9 cellular contexts compared by ENCODE assay signal in the genomic region with DNA sequence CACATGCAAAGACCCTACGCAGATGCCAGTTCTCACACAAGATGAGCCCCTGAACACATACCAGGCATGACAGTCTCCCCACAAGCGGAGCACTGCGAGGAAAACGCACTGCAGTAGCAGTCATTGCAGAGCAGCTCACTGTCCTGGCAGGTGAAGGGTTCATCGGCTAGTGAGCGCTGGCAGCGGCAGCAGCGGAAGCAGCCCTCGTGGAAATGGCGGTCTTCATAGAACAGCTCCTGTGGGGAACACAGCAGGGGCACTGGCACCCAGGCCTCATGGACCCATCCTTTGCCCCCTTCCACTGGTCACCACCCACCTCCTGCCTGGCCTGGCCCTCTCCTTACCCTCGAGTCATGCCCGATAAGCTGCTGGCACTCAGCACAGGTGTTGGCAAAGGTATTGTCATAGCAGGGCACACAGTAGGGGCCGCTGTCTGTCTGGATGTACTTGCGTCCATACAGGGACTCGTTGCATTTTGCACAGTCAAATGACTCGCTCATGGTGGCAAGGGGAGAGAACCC. TPM values are rescaled to one million over a fixed set of nuclear protein-coding genes. Genes with fewer than 3 reads are reported as not detected.
DNase-seq lines count a peak whose midpoint lies in the region; TF ChIP-seq lines count a peak whose summit lies in the region.
"Had no signal": no experiment of that assay in that cellular context is flagged by ENCODE, and none has a peak within 500 bp of the region (broad histone marks: within the 10 kb centered on the region; RNA-seq: fewer than 3 reads in every experiment).

No MANE protein-coding gene starts in this region.

- H3K27ac ChIP-seq in breast epithelium (peak overlapping the region; percentile 90 to 95), muscle layer of duodenum (ENCODE audit: low read length) (peak overlapping the region; percentile 95)

- peak overlapping the region in 2 of 3 donors; percentile 6 to 46 for H3K4me3 ChIP-seq in breast epithelium
- H3K4me3 ChIP-seq in muscle layer of duodenum (ENCODE audit: low read depth in 1 of 2, low read length in 2 of 2): peak overlapping the region in 1 of 2 donors; percentile 10

- peaks cover 6% of the 10 kb centered on the region for H3K36me3 Mint-ChIP-seq in activated naive CD4-positive, alpha-beta T cell treated with anti-CD3 and anti-CD28 coated beads for 36 hours (ENCODE audit: low read depth)
- no peaks in the 10 kb centered on the region for H3K36me3 Mint-ChIP-seq in type B pancreatic cell
- H3K36me3 Mint-ChIP-seq: naive B cell had no signal

- H3K9me3 ChIP-seq in breast epithelium (no peaks in the 10 kb centered on the region), muscle layer of duodenum (ENCODE audit: control insufficient read depth in 1 of 2, low read length in 2 of 2) (no peaks in the 10 kb centered on the region)

- TF ChIP-seq POLR2A in breast epithelium (IDR thresholded peaks at IDR 0.05): no peak

- H3K4me3 Mint-ChIP-seq in activated naive CD4-positive, alpha-beta T cell treated with anti-CD3 and anti-CD28 coated beads for 36 hours: no peak overlapping the region
- H3K4me3 Mint-ChIP-seq in type B pancreatic cell: peak overlapping the region; percentile 60

- H3K4me1 ChIP-seq in breast epithelium: peaks cover 13 to 33% of the 10 kb centered on the region in 2 donors
- H3K4me1 ChIP-seq in muscle layer of duodenum (ENCODE audit: control insufficient read depth in 1 of 2, insufficient read depth in 2 of 2, low read length in 2 of 2): peaks cover 34 to 70% of the 10 kb centered on the region in 2 donors

- no peak for TF ChIP-seq CTCF in breast epithelium (IDR thresholded peaks at IDR 0.05)
- TF ChIP-seq CTCF in type B pancreatic cell (conservative IDR thresholded peaks at IDR 0.05): no peak

- peak; percentile 49 for DNase-seq in activated naive CD4-positive, alpha-beta T cell treated with anti-CD3 and anti-CD28 coated beads for 36 hours
- DNase-seq in activated naive CD4-positive, alpha-beta T cell (lab: John Stamatoyannopoulos, UW): no peak
- DNase-seq in breast epithelium (ENCODE audit: low spot score in 2 of 2) (no peak), type B pancreatic cell (ENCODE audit: extremely low spot score, unreplicated experiment) (no peak), NCI-H2081 treated with DMSO at 0.1 percent for 48 hours (lab: John Stamatoyannopoulos, UW) (no peak), NCI-H510A (lab: John Stamatoyannopoulos, UW) (no peak), DMS79 treated with DMSO at 0.1 percent for 48 hours (lab: John Stamatoyannopoulos, UW) (no peak)
- DNase-seq: naive B cell had no signal

- peaks cover 44% of the 10 kb centered on the region for H3K4me1 Mint-ChIP-seq in activated naive CD4-positive, alpha-beta T cell treated with anti-CD3 and anti-CD28 coated beads for 36 hours (ENCODE audit: low read depth)
- peaks cover 32% of the 10 kb centered on the region for H3K4me1 Mint-ChIP-seq in type B pancreatic cell (ENCODE audit: unreplicated experiment)

- H3K27me3 ChIP-seq in breast epithelium (no peaks in the 10 kb centered on the region), muscle layer of duodenum (ENCODE audit: low read depth, low read length) (no peaks in the 10 kb centered on the region)

- intact Hi-C loops in activated naive CD4-positive, alpha-beta T cell treated with anti-CD3 and anti-CD28 coated beads for 36 hours (cut with micrococcal nuclease): loop anchor here (10.0 kb wide), 1 partner anchor 524 kb away; the partner anchor contains the start of gene ZC3H12A
- intact Hi-C loops in breast epithelium (cut with DNase I; ENCODE audit: low total_unique reads): no loop called here

- CTCF ChIA-PET in activated naive CD4-positive, alpha-beta T cell treated with anti-CD3 and anti-CD28 coated beads for 36 hours (lab: Charles Lee): interaction anchor here (1.1 to 2.9 kb wide), 2 partner anchors 8 to 9 kb away, joined by 4 to 15 read pairs; partner anchors contain the start of gene SF3A3

- H3K27me3 Mint-ChIP-seq in activated naive CD4-positive, alpha-beta T cell treated with anti-CD3 and anti-CD28 coated beads for 36 hours (ENCODE audit: low read depth): no peaks in the 10 kb centered on the region
- H3K27me3 Mint-ChIP-seq in type B pancreatic cell: no peaks in the 10 kb centered on the region

- peak overlapping the region; percentile 73 for H3K27ac Mint-ChIP-seq in activated naive CD4-positive, alpha-beta T cell treated with anti-CD3 and anti-CD28 coated beads for 36 hours
- peak overlapping the region; percentile 89 for H3K27ac Mint-ChIP-seq in type B pancreatic cell

- no peaks in the 10 kb centered on the region for H3K9me3 Mint-ChIP-seq in activated naive CD4-positive, alpha-beta T cell treated with anti-CD3 and anti-CD28 coated beads for 36 hours
- no peaks in the 10 kb centered on the region for H3K9me3 Mint-ChIP-seq in type B pancreatic cell
- H3K9me3 Mint-ChIP-seq: naive B cell had no signal

- H3K36me3 ChIP-seq in breast epithelium (no peaks in the 10 kb centered on the region), muscle layer of duodenum (ENCODE audit: control insufficient read depth in 1 of 2, insufficient read depth in 2 of 2, low read length in 2 of 2) (peaks cover 16 to 28% of the 10 kb centered on the region in 2 donors)

RNA-seq across cellular contexts. Expression of gene FHL3, which starts 6.3 kb away (rescaled TPM):
- total RNA-seq in activated naive CD4-positive, alpha-beta T cell treated with anti-CD3 and anti-CD28 coated beads for 36 hours: 10 to 100 TPM; 12.1 to 12.7 TPM
- total RNA-seq in breast epithelium: 10 to 100 TPM; 11.8 to 22.6 (median 21.4) TPM
- total RNA-seq in type B pancreatic cell (ENCODE audit: low replicate concordance): 7.0 and 25.1 TPM in 2 replicates

RNA-seq across cellular contexts. Expression of gene SF3A3, which starts 9.2 kb away (rescaled TPM):
- total RNA-seq in activated naive CD4-positive, alpha-beta T cell treated with anti-CD3 and anti-CD28 coated beads for 36 hours: 10 to 100 TPM; 88.2 to 89.9 TPM
- 10 to 100 TPM; 51.8 to 61.8 (median 54.4) TPM for total RNA-seq in breast epithelium
- total RNA-seq in type B pancreatic cell (ENCODE audit: low replicate concordance): 56.1 and 86.5 TPM in 2 replicates

RNA-seq across cellular contexts. Expression of gene UTP11, which starts 13.6 kb away (rescaled TPM):
- total RNA-seq in activated naive CD4-positive, alpha-beta T cell treated with anti-CD3 and anti-CD28 coated beads for 36 hours: 10 to 100 TPM; 49.7 to 49.8 TPM
- total RNA-seq in breast epithelium: 10 to 100 TPM; 22.6 to 29.2 (median 25.6) TPM
- total RNA-seq in type B pancreatic cell (ENCODE audit: low replicate concordance): 22.7 and 33.1 TPM in 2 replicates

RNA-seq across cellular contexts. Expression of gene POU3F1, which starts 47.6 kb away (rescaled TPM):
- not detected for total RNA-seq in activated naive CD4-positive, alpha-beta T cell treated with anti-CD3 and anti-CD28 coated beads for 36 hours
- total RNA-seq in breast epithelium (under 1 TPM in 1 of 3 donors, not detected in 2; 0.29 TPM), type B pancreatic cell (ENCODE audit: low replicate concordance) (0.69 and 2.8 TPM in 2 replicates)

RNA-seq across cellular contexts. Expression of gene INPP5B, which starts 52.1 kb away (rescaled TPM):
- total RNA-seq in activated naive CD4-positive, alpha-beta T cell treated with anti-CD3 and anti-CD28 coated beads for 36 hours: 10 to 100 TPM; 30.4 to 31.2 TPM
- total RNA-seq in breast epithelium: 10 to 100 TPM; 21.3 to 34.1 (median 25.6) TPM
- 16.1 and 19.3 TPM in 2 replicates for total RNA-seq in type B pancreatic cell (ENCODE audit: low replicate concordance)
